7 cellular contexts compared by ENCODE assay signal in genomic region chr3:151156618-151157216, GRCh38. TPM values are rescaled to one million over a fixed set of nuclear protein-coding genes. Genes with fewer than 3 reads are reported as not detected.
DNase-seq lines count a peak whose midpoint lies in the region; TF ChIP-seq lines count a peak whose summit lies in the region.

No MANE protein-coding gene starts in this region.

- intact Hi-C loops in mammary epithelial cell (cut with micrococcal nuclease): no loop called here

- BruUV-seq in mammary epithelial cell (replicated peaks; lab: Mats Ljungman, UMichigan): no TSS peak

- in situ Hi-C loops in mammary epithelial cell (cut with MboI; ENCODE audit: low sequenced_read_pairs in 2 of 2): no loop called here

- H3K9me3 ChIP-seq in mammary epithelial cell (replicated peaks; ENCODE audit: insufficient read depth, low read length): no peaks in the 10 kb centered on the region
- no peaks in the 10 kb centered on the region for H3K9me3 ChIP-seq in liver (ENCODE audit: control insufficient read depth in 4 of 4, low read length in 3 of 4)

- H3K4me3 ChIP-seq in mammary epithelial cell (replicated peaks in 1 of 3; ENCODE audit: insufficient read depth in 1 of 3, low read depth in 2 of 3, low read length in 3 of 3) (no peak overlapping the region), liver (ENCODE audit: low read depth in 1 of 3, low read length in 3 of 3) (no peak overlapping the region)

- H3K36me3 ChIP-seq in mammary epithelial cell (ENCODE audit: insufficient read depth, low read length) (no peaks in the 10 kb centered on the region), liver (ENCODE audit: control insufficient read depth in 4 of 4, insufficient read depth in 3 of 4, low read depth in 1 of 4, low read length in 3 of 4) (no peaks in the 10 kb centered on the region)

- H3K9ac ChIP-seq in mammary epithelial cell (ENCODE audit: insufficient read depth, low read length): no peak overlapping the region
- H3K9ac ChIP-seq in liver (ENCODE audit: low read depth in 1 of 2, low read length in 2 of 2): no peak overlapping the region

- H3K27ac ChIP-seq in mammary epithelial cell (ENCODE audit: insufficient read depth, low read depth, low read length): no peak overlapping the region
- no peak overlapping the region for H3K27ac ChIP-seq in liver (ENCODE audit: low read depth in 1 of 2, low read length in 2 of 2)

- TF ChIP-seq RAD21 in liver (IDR thresholded peaks at IDR 0.05): peak; percentile 61 to 75

- peaks cover 3% of the 10 kb centered on the region for H4K20me1 ChIP-seq in mammary epithelial cell (ENCODE audit: insufficient read depth, low read length)

- no peaks in the 10 kb centered on the region for H3K4me1 ChIP-seq in mammary epithelial cell (ENCODE audit: insufficient read depth, low read length)
- H3K4me1 ChIP-seq in liver (ENCODE audit: control insufficient read depth in 4 of 4, insufficient read depth in 4 of 4, low read length in 3 of 4): no peaks in the 10 kb centered on the region

- TF ChIP-seq CTCF in GM20000 (IDR thresholded peaks at IDR 0.05; ENCODE audit: extremely low read depth, missing control alignments): peak; percentile 41
- peak; percentile 51 to 62 for TF ChIP-seq CTCF in mammary epithelial cell (conservative IDR thresholded peaks at IDR 0.05 in 1 of 2, IDR thresholded peaks at IDR 0.05 in 1 of 2; ENCODE audit: extremely low read depth in 1 of 2, insufficient read depth in 1 of 2, low read depth in 1 of 2, low read length in 2 of 2)
- peak; percentile 48 for TF ChIP-seq CTCF in liver (IDR thresholded peaks at IDR 0.05; ENCODE audit: low read depth, low read length, missing input control)

- H2AFZ ChIP-seq in mammary epithelial cell (ENCODE audit: low read depth, low read length): no peak overlapping the region

- H3K79me2 ChIP-seq in mammary epithelial cell (ENCODE audit: insufficient read depth, low read length): no peaks in the 10 kb centered on the region

- DNase-seq in EH (ENCODE audit: low read depth) (peak; percentile 54), GM20000 (ENCODE audit: low spot score) (peak; percentile 51), HS-5 (ENCODE audit: low read depth) (peak; percentile 36), NOMO-1 (lab: John Stamatoyannopoulos, UW; ENCODE audit: unreplicated experiment in 2 of 2) (peak; percentile 55 to 77), mammary epithelial cell (peak; percentile 47)
- DNase-seq in activated effector memory CD4-positive, alpha-beta T cell treated with Interleukin-2 at 50 U/mL for 16 hours: no peak

- dilution Hi-C loops in mammary epithelial cell (cut with HindIII; ENCODE audit: low sequenced_read_pairs): no loop called here

- peaks cover 3% of the 10 kb centered on the region for H3K27me3 ChIP-seq in mammary epithelial cell (ENCODE audit: insufficient read depth, low read length)
- no peaks in the 10 kb centered on the region for H3K27me3 ChIP-seq in liver (ENCODE audit: control insufficient read depth in 4 of 4, insufficient read depth in 4 of 4, low read length in 3 of 4)

- WGBS in mammary epithelial cell (ENCODE audit: low coverage, missing lambda C conversion rate): 36% methylated on average over 3 of the region's 3 CpGs
- 34% methylated on average over 3 of the region's 3 CpGs for WGBS in liver

- CTCF ChIA-PET in mammary epithelial cell (lab: Charles Lee; ENCODE audit: low non-redundant PET): no interaction called here

- no peak overlapping the region for H3K4me2 ChIP-seq in mammary epithelial cell (ENCODE audit: insufficient read depth, low read depth, low read length)

TF ChIP-seq in liver, 16 proteins besides CTCF, POLR2A, EP300 and RAD21:
- TF ChIP-seq RXRA (IDR thresholded peaks at IDR 0.05) (peak; percentile 63 to 83), FOXA2 (IDR thresholded peaks at IDR 0.05) (no peak), FOXA1 (IDR thresholded peaks at IDR 0.05) (no peak)

RNA-seq across cellular contexts. Expression of gene GPR171, which starts 46.3 kb away (rescaled TPM):
- total RNA-seq in mammary epithelial cell (not detected), liver (under 1 TPM; 0.19 to 0.33 TPM)
- polyA plus RNA-seq in mammary epithelial cell (not detected), liver (under 1 TPM; 0.23 to 0.56 TPM)
- polyA minus RNA-seq in mammary epithelial cell: not detected
